12 cellular contexts compared by ENCODE assay signal in the genomic region with DNA sequence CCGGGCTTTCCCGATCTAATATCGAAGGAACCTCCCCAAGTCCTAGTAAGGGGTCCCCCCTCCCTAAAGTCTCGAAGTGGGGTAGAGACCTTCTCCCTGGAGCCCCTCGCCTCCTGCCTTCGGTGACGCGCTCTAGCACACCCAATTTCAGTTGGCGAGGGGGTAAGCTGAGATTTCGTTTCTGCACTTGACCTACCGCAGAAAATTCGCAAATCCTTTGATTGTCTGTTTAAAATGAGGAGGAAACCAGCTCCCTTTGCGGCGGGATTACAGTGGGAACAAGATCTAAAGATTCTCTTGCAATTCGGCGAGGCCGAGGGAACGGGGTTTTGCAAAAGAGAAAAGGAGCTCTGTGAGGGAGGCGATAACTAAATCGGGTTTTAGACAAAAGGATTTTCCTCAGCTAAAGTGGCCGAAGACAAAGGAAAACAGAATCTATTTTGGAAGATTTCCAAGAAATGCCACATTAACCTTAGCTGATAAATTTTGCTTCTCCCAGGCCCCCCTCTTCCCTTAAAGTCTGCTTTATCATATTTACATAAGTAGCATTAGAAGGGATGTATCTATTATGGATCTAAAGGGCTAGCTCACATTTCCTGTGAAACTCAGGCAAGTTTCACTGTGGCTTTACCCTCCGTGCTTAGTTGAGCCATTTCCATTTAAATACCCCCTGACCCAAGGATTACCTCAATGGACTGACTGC. TPM values are rescaled to one million over a fixed set of nuclear protein-coding genes. Genes with fewer than 3 reads are reported as not detected.
DNase-seq lines count a peak whose midpoint lies in the region; TF ChIP-seq lines count a peak whose summit lies in the region.
"Had no signal": no experiment of that assay in that cellular context is flagged by ENCODE, and none has a peak within 500 bp of the region (broad histone marks: within the 10 kb centered on the region; RNA-seq: fewer than 3 reads in every experiment).

No MANE protein-coding gene starts in this region.

- H3K4me1 ChIP-seq in NT2/D1 (ENCODE audit: insufficient read depth, insufficient read length) (peaks cover 4% of the 10 kb centered on the region), hepatocyte (ENCODE audit: insufficient read depth) (peaks cover 7% of the 10 kb centered on the region)
- H3K4me1 ChIP-seq: lower lobe of right lung had no signal

- H2AFZ ChIP-seq in hepatocyte = peak overlapping the region; percentile 20

- no peaks in the 10 kb centered on the region for H3K9me3 ChIP-seq in NT2/D1 (ENCODE audit: insufficient read depth, low read length)
- H3K9me3 ChIP-seq in hepatocyte (ENCODE audit: low read depth) = no peaks in the 10 kb centered on the region
- H3K9me3 ChIP-seq: lower lobe of right lung had no signal

- peak overlapping the region; percentile 35 for H3K27ac Mint-ChIP-seq in activated CD4-positive, alpha-beta T cell treated with anti-CD3 and anti-CD28 coated beads, Interleukin-2, amount 10 ng/mL, durations not matched to agents 24 days and 14 days
- H3K27ac Mint-ChIP-seq in progenitor cell of endocrine pancreas = peak overlapping the region; percentile 96

- intact Hi-C loops in activated CD4-positive, alpha-beta T cell treated with anti-CD3 and anti-CD28 coated beads, Interleukin-2, amount 10 ng/mL, durations not matched to agents 24 days and 14 days (cut with micrococcal nuclease) = loop anchor here (1.0 to 2.0 kb wide), 2 partner anchors 8 to 946 kb away; no protein-coding TSS in a partner anchor

- peaks cover 17% of the 10 kb centered on the region for H3K9me3 Mint-ChIP-seq in activated CD4-positive, alpha-beta T cell treated with anti-CD3 and anti-CD28 coated beads, Interleukin-2, amount 10 ng/mL, durations not matched to agents 24 days and 14 days
- no peaks in the 10 kb centered on the region for H3K9me3 Mint-ChIP-seq in progenitor cell of endocrine pancreas (ENCODE audit: low read depth)

- no peak overlapping the region for H3K27ac ChIP-seq in hepatocyte
- H3K27ac ChIP-seq: lower lobe of right lung had no signal

- DNase-seq in activated CD4-positive, alpha-beta T cell treated with anti-CD3 and anti-CD28 coated beads, Interleukin-2, amount 10 ng/mL, durations not matched to agents 24 days and 14 days = no peak
- no peak for DNase-seq in activated CD4-positive, alpha-beta T cell treated with anti-CD3 and anti-CD28 coated beads for 48 hours
- DNase-seq in NT2/D1 (ENCODE audit: low read depth, low spot score) = no peak
- no peak for DNase-seq in hepatocyte (ENCODE audit: low spot score)
- no peak for DNase-seq in progenitor cell of endocrine pancreas (ENCODE audit: low spot score, unreplicated experiment)
- DNase-seq in amygdala (lab: John Stamatoyannopoulos, UW) = no peak
- no peak for DNase-seq in NCI-H2107 (lab: John Stamatoyannopoulos, UW)
- DNase-seq in DMS153 treated with DMSO at 0.1 percent for 48 hours (lab: John Stamatoyannopoulos, UW; ENCODE audit: unreplicated experiment) = no peak
- DNase-seq: lower lobe of right lung, MG63 had no signal

- H3K36me3 ChIP-seq in NT2/D1 (ENCODE audit: insufficient read depth, insufficient read length, low read length) (no peaks in the 10 kb centered on the region), hepatocyte (replicated peaks; ENCODE audit: insufficient read depth, low read depth) (no peaks in the 10 kb centered on the region)
- H3K36me3 ChIP-seq: lower lobe of right lung had no signal

- H3K27me3 ChIP-seq in NT2/D1 (ENCODE audit: insufficient read depth, insufficient read length) (peaks cover 98% of the 10 kb centered on the region), hepatocyte (peaks cover 100% of the 10 kb centered on the region)
- H3K27me3 ChIP-seq: MG63 had no signal

- peak overlapping the region; percentile 72 for H3K4me2 ChIP-seq in hepatocyte

- H3K9me2 ChIP-seq in hepatocyte (replicated peaks; ENCODE audit: insufficient read depth) = no peaks in the 10 kb centered on the region

- H3K9ac ChIP-seq in NT2/D1 (ENCODE audit: insufficient read length, low read depth) = no peak overlapping the region

- peaks cover 10% of the 10 kb centered on the region for H3K36me3 Mint-ChIP-seq in activated CD4-positive, alpha-beta T cell treated with anti-CD3 and anti-CD28 coated beads, Interleukin-2, amount 10 ng/mL, durations not matched to agents 24 days and 14 days (ENCODE audit: low read depth)
- no peaks in the 10 kb centered on the region for H3K36me3 Mint-ChIP-seq in progenitor cell of endocrine pancreas (ENCODE audit: insufficient read depth)

- H3K27me3 Mint-ChIP-seq in activated CD4-positive, alpha-beta T cell treated with anti-CD3 and anti-CD28 coated beads, Interleukin-2, amount 10 ng/mL, durations not matched to agents 24 days and 14 days = peaks cover 60% of the 10 kb centered on the region
- H3K27me3 Mint-ChIP-seq in progenitor cell of endocrine pancreas = peaks cover 69% of the 10 kb centered on the region

- 8% methylated on average over 22 of the region's 22 CpGs for WGBS in hepatocyte (ENCODE audit: low lambda C conversion rate, missing lambda C conversion rate)

- peaks cover 4% of the 10 kb centered on the region for H3K4me1 Mint-ChIP-seq in activated CD4-positive, alpha-beta T cell treated with anti-CD3 and anti-CD28 coated beads, Interleukin-2, amount 10 ng/mL, durations not matched to agents 24 days and 14 days
- peaks cover 25% of the 10 kb centered on the region for H3K4me1 Mint-ChIP-seq in progenitor cell of endocrine pancreas (ENCODE audit: low read depth)

- H4K20me1 ChIP-seq in hepatocyte (ENCODE audit: insufficient read depth, poor library complexity, severe bottlenecking) = no peaks in the 10 kb centered on the region

- H3K4me3 ChIP-seq in NT2/D1 (ENCODE audit: insufficient read length, low read depth) (peak overlapping the region; percentile 2), hepatocyte (no peak overlapping the region)
- H3K4me3 ChIP-seq: lower lobe of right lung, MG63 had no signal

- H3K79me2 ChIP-seq in hepatocyte = no peaks in the 10 kb centered on the region

- TF ChIP-seq CTCF in hepatocyte (IDR thresholded peaks at IDR 0.05; ENCODE audit: poor library complexity) (no peak), progenitor cell of endocrine pancreas (IDR thresholded peaks at IDR 0.05; ENCODE audit: unreplicated experiment) (no peak)

- H3K4me3 Mint-ChIP-seq in activated CD4-positive, alpha-beta T cell treated with anti-CD3 and anti-CD28 coated beads, Interleukin-2, amount 10 ng/mL, durations not matched to agents 24 days and 14 days = no peak overlapping the region
- H3K4me3 Mint-ChIP-seq in progenitor cell of endocrine pancreas (ENCODE audit: low read depth) = peak overlapping the region; percentile 64

RNA-seq across cellular contexts. Expression of a gene that starts 8.4 kb away (rescaled TPM):
- not detected in 2 replicates for total RNA-seq in activated CD4-positive, alpha-beta T cell treated with anti-CD3 and anti-CD28 coated beads, Interleukin-2, amount 10 ng/mL, durations not matched to agents 24 days and 14 days
- total RNA-seq in hepatocyte = 0.20 and 0.30 TPM in 2 replicates
- polyA plus RNA-seq in hepatocyte = 0.88 TPM in 1 of 2 replicates, not detected in the other
- total RNA-seq in progenitor cell of endocrine pancreas = 6.9 and 7.4 TPM in 2 replicates
- total RNA-seq: cerebellum, lower lobe of right lung had no signal
- polyA plus RNA-seq: esophagus had no signal
